22 cellular contexts compared by ENCODE assay signal in the genomic region with DNA sequence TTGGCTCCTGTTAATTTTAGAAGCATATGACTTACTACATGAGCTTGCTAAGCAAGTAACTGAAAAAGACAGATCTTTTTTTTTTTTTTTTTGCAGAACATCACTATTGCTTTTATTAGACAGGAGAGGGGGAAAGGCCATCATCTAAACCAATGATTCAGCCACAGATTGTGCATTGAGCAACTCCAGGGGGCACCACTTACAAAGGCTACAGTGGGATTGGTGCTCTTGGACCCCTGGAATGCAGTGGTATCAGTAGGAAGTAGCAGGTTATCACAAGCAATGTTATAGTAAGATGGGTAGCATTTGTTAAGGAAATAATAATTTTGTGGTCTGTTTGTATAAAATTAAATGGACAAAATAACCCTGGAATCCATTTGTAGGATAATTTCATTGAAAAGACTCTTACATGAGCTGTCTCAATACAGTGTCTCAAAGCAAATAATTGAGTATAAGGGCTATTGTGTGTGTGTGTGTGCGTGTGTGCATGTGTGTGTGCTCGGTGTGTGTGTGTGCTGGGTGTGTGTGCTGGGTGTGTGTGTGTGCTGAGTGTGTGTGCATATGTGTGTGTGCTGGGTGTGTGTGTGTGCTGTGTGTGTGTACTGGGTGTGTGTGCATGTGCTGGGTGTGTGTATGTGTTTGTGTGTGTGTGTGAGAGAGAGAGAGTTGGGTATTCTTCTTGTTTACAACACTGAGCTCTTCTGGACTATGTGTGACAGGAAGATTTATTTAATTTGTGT.
"Had no signal": no experiment of that assay in that cellular context is flagged by ENCODE, and none has a peak within 500 bp of the region (broad histone marks: within the 10 kb centered on the region; RNA-seq: fewer than 3 reads in every experiment).

No MANE protein-coding gene starts in this region.

- FAIRE-seq: kidney, pancreas had no signal

- ATAC-seq: gastrocnemius medialis; left lobe of liver; natural killer cell treated with Interleukin-12 subunit alpha and Interleukin-12 subunit beta and Interleukin-15 and Interleukin-18, amount 100 ng/mL, for 72 hours; pancreas; right cardiac atrium; stimulated activated effector memory CD8-positive, alpha-beta T cell treated with anti-CD3 and anti-CD28 coated beads, Interleukin-12 subunit alpha, Interleukin-12 subunit beta, amount 100 ng/mL, for 72 hours had no signal

- H3K27ac Mint-ChIP-seq: activated naive CD8-positive, alpha-beta T cell; mesothelial cell of epicardium; natural killer cell treated with Interleukin-12 subunit alpha and Interleukin-12 subunit beta and Interleukin-15 and Interleukin-18, amount 100 ng/mL, for 72 hours; stimulated activated effector memory CD8-positive, alpha-beta T cell treated with anti-CD3 and anti-CD28 coated beads, Interleukin-12 subunit alpha, Interleukin-12 subunit beta, amount 100 ng/mL, for 72 hours had no signal

- H3K4me3 ChIP-seq: adrenal gland, ascending aorta, colonic mucosa, dorsolateral prefrontal cortex, esophagus squamous epithelium, gastrocnemius medialis, lung, pancreas, stomach, suprapubic skin, tibial nerve had no signal

- H3K36me3 Mint-ChIP-seq: activated naive CD8-positive, alpha-beta T cell; mesothelial cell of epicardium; natural killer cell treated with Interleukin-12 subunit alpha and Interleukin-12 subunit beta and Interleukin-15 and Interleukin-18, amount 100 ng/mL, for 72 hours; stimulated activated effector memory CD8-positive, alpha-beta T cell treated with anti-CD3 and anti-CD28 coated beads, Interleukin-12 subunit alpha, Interleukin-12 subunit beta, amount 100 ng/mL, for 72 hours had no signal

- H3K9me3 Mint-ChIP-seq: mesothelial cell of epicardium had no signal

- H3K4me3 Mint-ChIP-seq: activated naive CD8-positive, alpha-beta T cell; mesothelial cell of epicardium; natural killer cell treated with Interleukin-12 subunit alpha and Interleukin-12 subunit beta and Interleukin-15 and Interleukin-18, amount 100 ng/mL, for 72 hours; stimulated activated effector memory CD8-positive, alpha-beta T cell treated with anti-CD3 and anti-CD28 coated beads, Interleukin-12 subunit alpha, Interleukin-12 subunit beta, amount 100 ng/mL, for 72 hours had no signal

- H3K4me1 Mint-ChIP-seq: stimulated activated effector memory CD8-positive, alpha-beta T cell treated with anti-CD3 and anti-CD28 coated beads, Interleukin-12 subunit alpha, Interleukin-12 subunit beta, amount 100 ng/mL, for 72 hours had no signal

- H3K27me3 Mint-ChIP-seq: activated naive CD8-positive, alpha-beta T cell; natural killer cell treated with Interleukin-12 subunit alpha and Interleukin-12 subunit beta and Interleukin-15 and Interleukin-18, amount 100 ng/mL, for 72 hours had no signal

- DNase-seq: activated CD4-positive, CD25-positive, alpha-beta regulatory T cell treated with anti-CD3 and anti-CD28 coated beads, Interleukin-2, amount 50 U/mL, for 72 hours; activated T-cell treated with anti-CD3 and anti-CD28 coated beads, Interleukin-2, amount 50 U/mL, for 1 hour; adrenal gland; colonic mucosa; dorsolateral prefrontal cortex; esophagus squamous epithelium; gastrocnemius medialis; hippocampal formation; kidney; pancreas; right cardiac atrium; stimulated activated CD4-positive, alpha-beta T cell treated with anti-CD3 and anti-CD28 coated beads, Interleukin-12 subunit alpha, Interleukin-12 subunit beta, amount 100 ng/mL, for 4 hours; stomach had no signal
